24 cellular contexts compared by ENCODE assay signal in the genomic region with DNA sequence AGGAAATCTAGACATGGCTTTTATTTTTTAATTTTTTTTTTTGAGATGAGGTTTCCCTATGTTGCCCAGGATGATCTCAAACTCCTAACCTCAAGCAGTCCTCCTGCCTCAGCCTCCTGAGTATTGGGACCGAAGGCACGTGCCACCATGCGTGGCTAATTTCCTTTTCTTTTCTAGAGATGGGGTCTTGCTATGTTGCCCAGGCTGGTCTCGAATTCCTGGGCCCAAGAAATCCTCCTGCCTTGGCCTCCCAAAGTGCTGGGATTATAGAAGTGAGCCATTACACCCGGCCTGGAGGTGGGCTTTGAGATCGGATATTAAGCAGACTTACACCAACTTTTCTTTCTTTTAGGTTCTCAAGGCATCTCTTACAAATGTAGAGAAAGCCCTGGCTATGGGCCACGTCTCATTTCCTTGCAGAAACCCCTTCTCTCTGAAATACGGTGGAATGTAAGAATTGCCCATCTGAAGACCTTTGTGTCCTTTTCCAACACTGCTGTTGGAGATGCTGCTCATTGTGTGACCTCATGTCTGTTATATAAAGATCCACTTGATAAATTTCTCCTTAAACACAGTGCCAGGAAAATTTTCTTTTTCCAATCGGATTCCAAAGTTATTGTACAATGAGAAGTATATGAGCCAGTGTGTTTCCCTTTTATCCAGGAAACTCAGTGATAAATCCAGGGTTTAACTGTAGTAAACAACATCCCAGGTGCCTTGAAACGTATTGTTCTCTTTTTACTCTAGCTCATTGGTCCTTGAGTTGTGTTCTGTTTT. TPM values are rescaled to one million over a fixed set of nuclear protein-coding genes. Genes with fewer than 3 reads are reported as not detected.
A peak's percentile ranks its signal among the peaks of the same experiment; 100 is the strongest.
DNase-seq lines count a peak whose midpoint lies in the region; ATAC-seq, FAIRE-seq and TF ChIP-seq lines count a peak whose summit lies in the region.
"Had no signal": no experiment of that assay in that cellular context is flagged by ENCODE, and none has a peak within 500 bp of the region (broad histone marks: within the 10 kb centered on the region; RNA-seq: fewer than 3 reads in every experiment).

No MANE protein-coding gene starts in this region.

- no peaks in the 10 kb centered on the region for H3K79me2 ChIP-seq in endothelial cell of umbilical vein (ENCODE audit: control insufficient read depth, insufficient read depth, low read length)

- H3K9ac ChIP-seq in endothelial cell of umbilical vein (replicated peaks; ENCODE audit: extremely low read depth, insufficient read depth, low read length), result no peak overlapping the region
- H3K9ac ChIP-seq: GM23248, KMS-11 had no signal

- no TSS peak for BruUV-seq in endothelial cell of umbilical vein (replicated peaks; lab: Mats Ljungman, UMichigan)

- no peak for TF ChIP-seq CTCF in right atrium auricular region (IDR thresholded peaks at IDR 0.05)
- TF ChIP-seq CTCF in endothelial cell of umbilical vein (IDR thresholded peaks at IDR 0.05; ENCODE audit: extremely low read depth in 1 of 2, insufficient read depth in 1 of 2, low read depth in 1 of 2, low read length in 2 of 2), result no peak

- H3K4me1 ChIP-seq in right atrium auricular region (peaks cover 0 to 20% of the 10 kb centered on the region in 2 donors), endothelial cell of umbilical vein (ENCODE audit: control insufficient read depth, extremely low read depth, insufficient read depth, low read length) (peaks cover 22% of the 10 kb centered on the region)
- H3K4me1 ChIP-seq: A549 had no signal

- no peak overlapping the region for H2AFZ ChIP-seq in endothelial cell of umbilical vein (ENCODE audit: low read depth, low read length)
- H2AFZ ChIP-seq: GM23248, PC-9 had no signal

- H4K20me1 ChIP-seq in endothelial cell of umbilical vein (replicated peaks; ENCODE audit: control insufficient read depth, extremely low read depth, insufficient read depth, low read length), result no peaks in the 10 kb centered on the region

- no peaks in the 10 kb centered on the region for H3K27me3 ChIP-seq in right atrium auricular region
- no peaks in the 10 kb centered on the region for H3K27me3 ChIP-seq in endothelial cell of umbilical vein (ENCODE audit: control insufficient read depth in 2 of 2, insufficient read depth in 2 of 2, low read length in 2 of 2)

- H3K9me3 ChIP-seq in right atrium auricular region, result no peaks in the 10 kb centered on the region
- no peaks in the 10 kb centered on the region for H3K9me3 ChIP-seq in endothelial cell of umbilical vein (replicated peaks; ENCODE audit: control insufficient read depth, insufficient read depth, low read length)
- H3K9me3 ChIP-seq: A549 had no signal

- dilution Hi-C loops in endothelial cell of umbilical vein (cut with MboI; ENCODE audit: extremely low pct_ligation_motif_present, low sequenced_read_pairs), result no loop called here

- DNase-seq in left ventricle myocardium superior (no peak), right atrium auricular region (ENCODE audit: low spot score) (no peak), endothelial cell of umbilical vein (ENCODE audit: low read depth, low spot score) (peak; percentile 73), pulmonary artery endothelial cell (ENCODE audit: low read depth, low spot score) (peak; percentile 27), SKM-1 (lab: John Stamatoyannopoulos, UW; ENCODE audit: unreplicated experiment) (no peak), OCI-M1 (lab: John Stamatoyannopoulos, UW) (no peak)
- DNase-seq: CD4-positive, alpha-beta memory T cell; COR-L47; DMS53; H9; IMR-90; NCI-H1048; NCI-H1417; NCI-H2029 treated with DMSO at 0.1 percent for 48 hours; NCI-H446 treated with DMSO at 0.1 percent for 48 hours; NCI-H526; NK-92 treated with Interleukin-12 subunit alpha and Interleukin-12 subunit beta, amount 100 ng/mL, for 24 hours; PC-9; SHP77 had no signal

- no peak overlapping the region for H3K4me3 ChIP-seq in right atrium auricular region
- H3K4me3 ChIP-seq in endothelial cell of umbilical vein (replicated peaks in 1 of 3; ENCODE audit: insufficient read depth in 1 of 3, low read depth in 1 of 3, low read length in 3 of 3), result no peak overlapping the region
- H3K4me3 ChIP-seq: A549, GM23248, PC-9 had no signal

- no peak overlapping the region for H3K4me2 ChIP-seq in endothelial cell of umbilical vein (ENCODE audit: insufficient read depth, low read length)
- H3K4me2 ChIP-seq: A549, KMS-11, PC-9 had no signal

- CTCF ChIA-PET in endothelial cell of umbilical vein (lab: Charles Lee), result interaction anchor here (3.2 to 4.0 kb wide), 2 partner anchors 11 to 169 kb away, joined by 24 to 32 read pairs; no protein-coding TSS in a partner anchor

- POLR2A ChIA-PET in endothelial cell of umbilical vein (lab: Charles Lee), result interaction anchor here (0.5 to 2.2 kb wide), 2 partner anchors 96 to 1073 kb away, joined by 4 to 9 read pairs; no protein-coding TSS in a partner anchor

- ATAC-seq in left ventricle myocardium superior, result peak; percentile 6
- ATAC-seq in GM18867 (IDR thresholded peaks at IDR 0.05; ENCODE audit: unreplicated experiment), result no peak

- no peak for FAIRE-seq in endothelial cell of umbilical vein (lab: Jason Lieb, UNC)
- FAIRE-seq: A549 had no signal

- no peak for TF ChIP-seq POLR2A in endothelial cell of umbilical vein (IDR thresholded peaks at IDR 0.05; ENCODE audit: low read depth, low read length)

- no peaks in the 10 kb centered on the region for H3K9me1 ChIP-seq in endothelial cell of umbilical vein (replicated peaks; ENCODE audit: control insufficient read depth, extremely low read depth, insufficient read depth, low read length)

- H3K27ac ChIP-seq in right atrium auricular region, result peak overlapping the region in 1 of 2 donors; percentile 4
- no peak overlapping the region for H3K27ac ChIP-seq in endothelial cell of umbilical vein (ENCODE audit: insufficient read depth, low read depth, low read length)
- H3K27ac ChIP-seq: A549, GM23248, KMS-11, PC-9 had no signal

- H3K36me3 ChIP-seq in right atrium auricular region (no peaks in the 10 kb centered on the region), endothelial cell of umbilical vein (ENCODE audit: control insufficient read depth in 2 of 2, extremely low read depth in 1 of 2, insufficient read depth in 2 of 2, low read length in 2 of 2) (no peaks in the 10 kb centered on the region)

- intact Hi-C loops in left ventricle myocardium superior (cut with micrococcal nuclease) (no loop called here), endothelial cell of umbilical vein (cut with micrococcal nuclease) (no loop called here)

TF ChIP-seq in endothelial cell of umbilical vein, 7 proteins besides CTCF, POLR2A, EP300 and RAD21:
- TF ChIP-seq EZH2 (IDR thresholded peaks at IDR 0.05; ENCODE audit: borderline replicate concordance, low read depth, low read length, severe bottlenecking) (no peak), GATA2 (IDR thresholded peaks at IDR 0.05; ENCODE audit: insufficient read depth, insufficient read length, low read depth, low read length) (no peak)

RNA-seq across cellular contexts. Expression of gene CFAP161, which starts 36.8 kb away (rescaled TPM):
- 0.94 TPM for total RNA-seq in left ventricle myocardium superior
- total RNA-seq in right atrium auricular region, result 1 to 10 TPM in 1 of 2 donors, not detected in 1; 6.2 TPM
- total RNA-seq in endothelial cell of umbilical vein, result 0.65 TPM in 1 of 2 replicates, not detected in the other
- 0.08 TPM in 1 of 2 replicates, not detected in the other for polyA plus RNA-seq in endothelial cell of umbilical vein
- 0.06 and 0.11 TPM in 2 replicates for polyA plus RNA-seq in endothelial cell of umbilical vein (2011; cell fraction: cytosol; rRNA removed)
- 0.14 TPM in 1 of 2 replicates, not detected in the other for polyA plus RNA-seq in endothelial cell of umbilical vein (2011; cell fraction: nucleus; rRNA removed)
- not detected in 2 replicates for polyA plus RNA-seq in endothelial cell of umbilical vein (2012)
- 0.45 TPM in 1 of 2 replicates, not detected in the other for polyA minus RNA-seq in endothelial cell of umbilical vein
- not detected for polyA minus RNA-seq in endothelial cell of umbilical vein (2011; cell fraction: cytosol; rRNA and poly(A)+ RNA removed)
- 0.24 TPM in 1 of 2 replicates, not detected in the other for polyA minus RNA-seq in endothelial cell of umbilical vein (2011; cell fraction: nucleus; rRNA and poly(A)+ RNA removed)
- total RNA-seq in pulmonary artery endothelial cell, result 0.26 and 0.78 TPM in 2 replicates
- total RNA-seq: CD4-positive, alpha-beta memory T cell; G401; GM23248; IMR-90 had no signal
- polyA plus RNA-seq: A549; CD4-positive, alpha-beta memory T cell; GM23248; IMR-90 had no signal

Comparison
In these comparisons a context has a peak if more than half of its experiments do, and no peak if none do; other contexts are left out.
1. DNase-seq: peak in endothelial cell of umbilical vein (single experiment) and pulmonary artery endothelial cell (single experiment); none in left ventricle myocardium superior (single experiment), right atrium auricular region (single experiment), SKM-1 (single experiment) and OCI-M1 (single experiment).